8 cellular contexts compared by ENCODE assay signal in the genomic region with DNA sequence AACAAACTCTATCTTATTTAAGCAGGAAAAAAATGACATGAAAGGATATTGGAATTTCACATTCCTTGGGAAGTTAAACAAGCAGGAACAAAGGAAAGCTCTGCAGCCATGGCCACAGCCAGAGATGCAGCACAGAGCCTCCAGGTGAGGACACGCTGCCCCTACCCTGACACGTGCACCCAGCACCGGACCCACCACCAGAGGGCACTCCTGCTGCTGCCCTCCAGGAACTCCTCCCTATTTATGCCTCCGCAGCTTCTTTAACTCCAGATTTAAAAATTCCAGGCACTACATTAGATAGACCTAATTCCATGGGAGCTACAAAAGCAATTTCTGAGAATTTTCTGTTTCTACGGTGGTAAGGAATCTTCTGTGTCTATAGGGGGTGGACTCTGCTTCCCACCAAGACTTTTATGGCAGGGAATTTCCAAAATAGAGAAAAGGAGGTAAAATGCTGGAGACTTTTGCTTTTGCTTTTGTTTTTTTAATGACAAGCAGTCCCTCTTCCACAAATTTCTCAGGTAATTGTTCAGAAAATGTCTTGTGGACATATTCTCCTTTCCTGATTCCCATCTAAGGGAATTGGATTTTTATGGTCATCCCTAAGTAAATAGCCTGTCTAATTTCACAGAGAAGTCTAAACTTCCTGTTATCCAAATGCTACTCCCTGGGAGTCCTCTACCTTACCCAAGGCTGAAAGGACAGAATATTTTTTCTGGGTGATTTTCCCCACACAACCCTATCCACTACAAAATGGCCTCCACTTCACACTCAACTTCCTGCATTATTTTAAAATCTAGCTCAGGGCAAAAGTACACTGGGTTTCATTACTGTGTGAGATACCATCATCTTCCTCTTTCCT.
DNase-seq lines count a peak whose midpoint lies in the region; TF ChIP-seq lines count a peak whose summit lies in the region.

No MANE protein-coding gene starts in this region.

- H3K9me3 ChIP-seq in HAP-1: no peaks in the 10 kb centered on the region
- H3K9me3 ChIP-seq in endodermal cell (ENCODE audit: control insufficient read depth, low read length): peaks cover 3% of the 10 kb centered on the region
- no peaks in the 10 kb centered on the region for H3K9me3 ChIP-seq in vagina

- H3K9me3 Mint-ChIP-seq in activated CD4-positive, alpha-beta memory T cell treated with anti-CD3 and anti-CD28 coated beads for 36 hours: no peaks in the 10 kb centered on the region
- H3K9me3 Mint-ChIP-seq in endodermal cell (peaks cover 6% of the 10 kb centered on the region), nephron (peaks cover 4% of the 10 kb centered on the region)

- TF ChIP-seq POLR2A in vagina (IDR thresholded peaks at IDR 0.05): no peak

- POLR2A ChIA-PET in activated CD4-positive, alpha-beta memory T cell treated with anti-CD3 and anti-CD28 coated beads for 36 hours (lab: Charles Lee): no interaction called here

- TF ChIP-seq CTCF in endodermal cell (conservative IDR thresholded peaks at IDR 0.05) (peak; percentile 99), nephron (IDR thresholded peaks at IDR 0.05; ENCODE audit: unreplicated experiment in 3 of 3) (peak in 2 of 3 experiments; percentile 15 to 37), vagina (IDR thresholded peaks at IDR 0.05) (peak in 2 of 3 experiments; percentile 10 to 39)

- H3K27ac ChIP-seq in endodermal cell (ENCODE audit: low read depth, low read length) (no peak overlapping the region), vagina (peak overlapping the region; percentile 27)

- CTCF ChIA-PET in activated CD4-positive, alpha-beta memory T cell treated with anti-CD3 and anti-CD28 coated beads for 36 hours (lab: Charles Lee): interaction anchor here (0.6 to 4.9 kb wide), 17 partner anchors 26 to 397 kb away, joined by 3 to 36 read pairs (median 3); no protein-coding TSS in a partner anchor

- peaks cover 14% of the 10 kb centered on the region for H3K27me3 Mint-ChIP-seq in activated CD4-positive, alpha-beta memory T cell treated with anti-CD3 and anti-CD28 coated beads for 36 hours
- H3K27me3 Mint-ChIP-seq in endodermal cell (ENCODE audit: insufficient read depth) (peaks cover 3% of the 10 kb centered on the region), nephron (ENCODE audit: low read depth) (no peaks in the 10 kb centered on the region)

- H3K36me3 ChIP-seq in HAP-1 (replicated peaks) (no peaks in the 10 kb centered on the region), endodermal cell (ENCODE audit: control insufficient read depth, insufficient read depth, low read length) (no peaks in the 10 kb centered on the region), vagina (no peaks in the 10 kb centered on the region)

- WGBS in endodermal cell (ENCODE audit: insufficient coverage in 1 of 2, insufficient read length in 1 of 2), 2 experiments: 40 to 71% methylated on average over 1 to 5 of the region's 5 CpGs

- H3K4me1 ChIP-seq in HAP-1 (no peaks in the 10 kb centered on the region), endodermal cell (ENCODE audit: control insufficient read depth, insufficient read depth, low read length) (no peaks in the 10 kb centered on the region), vagina (peaks cover 23% of the 10 kb centered on the region)

- H3K4me3 ChIP-seq in HAP-1: no peak overlapping the region
- H3K4me3 ChIP-seq in endodermal cell (ENCODE audit: low read length): peak overlapping the region; percentile 8
- no peak overlapping the region for H3K4me3 ChIP-seq in vagina

- H3K27me3 ChIP-seq in HAP-1 (ENCODE audit: low read depth) (no peaks in the 10 kb centered on the region), endodermal cell (ENCODE audit: control insufficient read depth, insufficient read depth, low read length, poor library complexity, severe bottlenecking) (no peaks in the 10 kb centered on the region), vagina (no peaks in the 10 kb centered on the region)

- no peak overlapping the region for H3K9ac ChIP-seq in endodermal cell (ENCODE audit: extremely low read depth, low read length, poor library complexity, severe bottlenecking)

- H3K4me1 Mint-ChIP-seq in activated CD4-positive, alpha-beta memory T cell treated with anti-CD3 and anti-CD28 coated beads for 36 hours (ENCODE audit: low read depth): peaks cover 5% of the 10 kb centered on the region
- H3K4me1 Mint-ChIP-seq in endodermal cell (peaks cover 9% of the 10 kb centered on the region), nephron (peaks cover 11% of the 10 kb centered on the region)

- no peaks in the 10 kb centered on the region for H3K36me3 Mint-ChIP-seq in activated CD4-positive, alpha-beta memory T cell treated with anti-CD3 and anti-CD28 coated beads for 36 hours
- H3K36me3 Mint-ChIP-seq in endodermal cell (ENCODE audit: low read depth) (no peaks in the 10 kb centered on the region), nephron (ENCODE audit: low read depth) (no peaks in the 10 kb centered on the region)

- no peak overlapping the region for H3K27ac Mint-ChIP-seq in activated CD4-positive, alpha-beta memory T cell treated with anti-CD3 and anti-CD28 coated beads for 36 hours
- peak overlapping the region; percentile 96 for H3K27ac Mint-ChIP-seq in endodermal cell
- no peak overlapping the region for H3K27ac Mint-ChIP-seq in nephron

- in situ Hi-C loops in HAP-1 (cut with MboI; ENCODE audit: low sequenced_read_pairs): loop anchor here (25.0 kb wide), 1 partner anchor 317 kb away; no protein-coding TSS in a partner anchor

- no peak overlapping the region for H3K4me3 Mint-ChIP-seq in activated CD4-positive, alpha-beta memory T cell treated with anti-CD3 and anti-CD28 coated beads for 36 hours
- H3K4me3 Mint-ChIP-seq in endodermal cell (no peak overlapping the region), nephron (no peak overlapping the region)

- intact Hi-C loops in activated CD4-positive, alpha-beta memory T cell treated with anti-CD3 and anti-CD28 coated beads for 36 hours (cut with micrococcal nuclease): loop anchor here (1.0 kb wide), 3 partner anchors 127 to 566 kb away; no protein-coding TSS in a partner anchor
- intact Hi-C loops in vagina (cut with DNase I): no loop called here

- peak; percentile 21 for DNase-seq in GM03348 (ENCODE audit: low spot score)
- peak; percentile 9 to 82 for DNase-seq in HAP-1 (ENCODE audit: low spot score in 2 of 2)
- peak; percentile 4 for DNase-seq in NCI-H2171 (lab: John Stamatoyannopoulos, UW)
- DNase-seq in activated CD4-positive, alpha-beta memory T cell treated with anti-CD3 and anti-CD28 coated beads for 36 hours: peak; percentile 83
- DNase-seq in endodermal cell: peak; percentile 97
- DNase-seq in vagina (ENCODE audit: extremely low spot score in 2 of 2): no peak
- DNase-seq in amniotic stem cell (lab: John Stamatoyannopoulos, UW): no peak

Comparison
In these comparisons a context has a peak if more than half of its experiments do, and no peak if none do; other contexts are left out.
1. DNase-seq: peak in GM03348 (single experiment), HAP-1 (2 of 2), NCI-H2171 (single experiment), activated CD4-positive, alpha-beta memory T cell treated with anti-CD3 and anti-CD28 coated beads for 36 hours (single experiment) and endodermal cell (single experiment); none in vagina (0 of 2) and amniotic stem cell (single experiment).
2. CTCF ChIP-seq: peak in every context shown above with its lines; median percentile 99 in endodermal cell; 26 in nephron; 24 in vagina.